ENCODE assay signal across 6 cellular contexts in the genomic region with DNA sequence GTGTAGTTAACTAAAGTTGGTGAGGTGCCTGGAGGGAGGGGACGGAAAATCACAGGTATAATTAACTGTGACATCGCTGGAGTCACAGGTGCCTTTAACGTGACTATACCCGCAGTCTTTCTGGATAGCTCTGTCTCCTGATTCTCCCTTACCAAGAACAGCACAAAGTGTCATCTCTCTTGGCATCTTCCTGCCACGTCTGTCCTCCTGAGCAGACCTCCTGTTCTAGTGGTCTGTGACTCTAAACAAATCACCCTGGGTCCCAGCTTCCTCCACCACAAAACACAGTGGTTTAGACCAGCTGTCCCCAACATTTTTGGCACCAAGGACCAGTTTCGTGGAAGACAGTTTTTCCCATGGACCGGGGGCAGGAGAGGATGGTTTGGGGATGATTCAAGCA.
"Had no signal": no experiment of that assay in that cellular context is flagged by ENCODE, and none has a peak within 500 bp of the region (broad histone marks: within the 10 kb centered on the region; RNA-seq: fewer than 3 reads in every experiment).

No MANE protein-coding gene starts in this region.

- H3K4me3 ChIP-seq: GM23338 had no signal

- H3K27ac Mint-ChIP-seq: GM23338, H9, IgD-negative memory B cell had no signal

- H3K27me3 Mint-ChIP-seq: IgD-negative memory B cell had no signal

- H3K4me1 Mint-ChIP-seq: IgD-negative memory B cell had no signal

- H3K4me3 Mint-ChIP-seq: GM23338, H9, IgD-negative memory B cell had no signal

- DNase-seq: H9, HCEC 1CT, KBM-7 had no signal

- H3K27ac ChIP-seq: HL-60 had no signal
